18 cellular contexts compared by ENCODE assay signal in genomic region chr3:36909666-36910065, GRCh38. TPM values are rescaled to one million over a fixed set of nuclear protein-coding genes. Genes with fewer than 3 reads are reported as not detected.
DNase-seq lines count a peak whose midpoint lies in the region; ATAC-seq and TF ChIP-seq lines count a peak whose summit lies in the region.
"Had no signal": no experiment of that assay in that cellular context is flagged by ENCODE, and none has a peak within 500 bp of the region (broad histone marks: within the 10 kb centered on the region; RNA-seq: fewer than 3 reads in every experiment).

No MANE protein-coding gene starts in this region.

- intact Hi-C loops in PC-3 (cut with micrococcal nuclease): no loop called here

- H3K27ac ChIP-seq in CD8-positive, alpha-beta memory T cell (ENCODE audit: low read depth, low read length): peak overlapping the region; percentile 81
- H3K27ac ChIP-seq in PC-3 (ENCODE audit: low read length): peak overlapping the region; percentile 53
- H3K27ac ChIP-seq: GM23248 had no signal

- BruUV-seq in PC-3 (replicated peaks; lab: Mats Ljungman, UMichigan): no TSS peak

- no peak overlapping the region for H3K4me3 Mint-ChIP-seq in CD8-positive, alpha-beta memory T cell
- peak overlapping the region in 1 of 2 donors; percentile 95 for H3K4me3 Mint-ChIP-seq in effector memory CD8-positive, alpha-beta T cell
- H3K4me3 Mint-ChIP-seq in natural killer cell treated with Interleukin-12 subunit alpha and Interleukin-12 subunit beta and Interleukin-15 and Interleukin-18, amount 100 ng/mL, for 72 hours: peak overlapping the region; percentile 88

- no peaks in the 10 kb centered on the region for H3K36me3 ChIP-seq in CD8-positive, alpha-beta memory T cell (ENCODE audit: insufficient read depth, low read length)
- H3K36me3 ChIP-seq in PC-3 (ENCODE audit: low read depth, low read length): no peaks in the 10 kb centered on the region

- H3K36me3 Mint-ChIP-seq in CD8-positive, alpha-beta memory T cell: peaks cover 0 to 21% (median 0%) of the 10 kb centered on the region in 3 donors
- peaks cover 13% of the 10 kb centered on the region for H3K36me3 Mint-ChIP-seq in effector memory CD8-positive, alpha-beta T cell (ENCODE audit: insufficient read depth)
- no peaks in the 10 kb centered on the region for H3K36me3 Mint-ChIP-seq in natural killer cell treated with Interleukin-12 subunit alpha and Interleukin-12 subunit beta and Interleukin-15 and Interleukin-18, amount 100 ng/mL, for 72 hours

- H3K4me3 ChIP-seq in CD8-positive, alpha-beta memory T cell (ENCODE audit: low read length): no peak overlapping the region
- no peak overlapping the region for H3K4me3 ChIP-seq in PC-3 (ENCODE audit: low read length)
- H3K4me3 ChIP-seq: GM23248 had no signal

- H3K4me2 ChIP-seq in PC-3 (ENCODE audit: low read length): peak overlapping the region; percentile 87

- no peak for TF ChIP-seq CTCF in PC-3 (conservative IDR thresholded peaks at IDR 0.05; ENCODE audit: low read depth, low read length)

- H3F3A ChIP-seq in PC-3 (ENCODE audit: low read length, unreplicated experiment): no peaks in the 10 kb centered on the region

- H2AFZ ChIP-seq in PC-3 (ENCODE audit: low read length): no peak overlapping the region
- H2AFZ ChIP-seq: GM23248 had no signal

- H3K27ac Mint-ChIP-seq in CD8-positive, alpha-beta memory T cell: peak overlapping the region in 6 of 8 donors; percentile 17 to 98 (median 94)
- peak overlapping the region; percentile 92 to 96 for H3K27ac Mint-ChIP-seq in effector memory CD8-positive, alpha-beta T cell
- H3K27ac Mint-ChIP-seq in natural killer cell treated with Interleukin-12 subunit alpha and Interleukin-12 subunit beta and Interleukin-15 and Interleukin-18, amount 100 ng/mL, for 72 hours: peak overlapping the region; percentile 83 to 91

- peaks cover 50% of the 10 kb centered on the region for H3K4me1 ChIP-seq in CD8-positive, alpha-beta memory T cell (ENCODE audit: insufficient read depth, low read length)
- H3K4me1 ChIP-seq in PC-3 (ENCODE audit: insufficient read depth, low read length): peaks cover 34% of the 10 kb centered on the region

- H3K9ac ChIP-seq in PC-3 (ENCODE audit: low read length): no peak overlapping the region
- H3K9ac ChIP-seq: GM23248 had no signal

- CTCF ChIA-PET in CD8-positive, alpha-beta memory T cell (lab: Charles Lee): interaction anchor here (0.8 to 4.0 kb wide), 3 partner anchors 22 to 49 kb away, joined by 3 to 16 read pairs (median 3); partner anchors contain the start of gene TRANK1
- CTCF ChIA-PET in PC-3 (lab: Charles Lee): interaction anchor here (0.5 to 1.0 kb wide), 2 partner anchors 49 to 1067 kb away, joined by 3 to 7 read pairs; no protein-coding TSS in a partner anchor

- H3K27me3 Mint-ChIP-seq in CD8-positive, alpha-beta memory T cell: peaks cover 0 to 2% of the 10 kb centered on the region in 2 donors
- no peaks in the 10 kb centered on the region for H3K27me3 Mint-ChIP-seq in effector memory CD8-positive, alpha-beta T cell
- no peaks in the 10 kb centered on the region for H3K27me3 Mint-ChIP-seq in natural killer cell treated with Interleukin-12 subunit alpha and Interleukin-12 subunit beta and Interleukin-15 and Interleukin-18, amount 100 ng/mL, for 72 hours

- no peaks in the 10 kb centered on the region for H3K9me2 ChIP-seq in PC-3 (replicated peaks; ENCODE audit: low read length)

- no peaks in the 10 kb centered on the region for H3K9me3 ChIP-seq in CD8-positive, alpha-beta memory T cell (ENCODE audit: low read length)
- no peaks in the 10 kb centered on the region for H3K9me3 ChIP-seq in PC-3 (ENCODE audit: low read length)

- ATAC-seq in PC-3 (peak; percentile 58), GM21825 (IDR thresholded peaks at IDR 0.05; ENCODE audit: unreplicated experiment) (no peak), GM19463 (IDR thresholded peaks at IDR 0.05; ENCODE audit: unreplicated experiment) (no peak)
- no peak for ATAC-seq in effector memory CD8-positive, alpha-beta T cell (replicated peaks)
- ATAC-seq in natural killer cell treated with Interleukin-12 subunit alpha and Interleukin-12 subunit beta and Interleukin-15 and Interleukin-18, amount 100 ng/mL, for 72 hours: no peak
- ATAC-seq: HCT116, HepG2 had no signal

- no peaks in the 10 kb centered on the region for H3K9me3 Mint-ChIP-seq in CD8-positive, alpha-beta memory T cell
- no peaks in the 10 kb centered on the region for H3K9me3 Mint-ChIP-seq in effector memory CD8-positive, alpha-beta T cell
- no peaks in the 10 kb centered on the region for H3K9me3 Mint-ChIP-seq in natural killer cell treated with Interleukin-12 subunit alpha and Interleukin-12 subunit beta and Interleukin-15 and Interleukin-18, amount 100 ng/mL, for 72 hours

- no peaks in the 10 kb centered on the region for H3K79me2 ChIP-seq in PC-3 (ENCODE audit: low read length)

- no peaks in the 10 kb centered on the region for H4K20me1 ChIP-seq in PC-3 (ENCODE audit: low read length)

- DNase-seq in CD8-positive, alpha-beta memory T cell: no peak
- DNase-seq in PC-3: peak; percentile 74
- no peak for DNase-seq in effector memory CD8-positive, alpha-beta T cell
- no peak for DNase-seq in natural killer cell treated with Interleukin-12 subunit alpha and Interleukin-12 subunit beta and Interleukin-15 and Interleukin-18, amount 100 ng/mL, for 72 hours (ENCODE audit: low spot score)
- no peak for DNase-seq in anterior cingulate cortex (lab: John Stamatoyannopoulos, UW)
- DNase-seq in occipital lobe (lab: John Stamatoyannopoulos, UW): no peak
- DNase-seq: ACHN, DMS79, GM23248, NCI-H1105 treated with DMSO at 0.1 percent for 48 hours, NCI-H187, NCI-H446, NCI-H748 treated with DMSO at 0.1 percent for 48 hours, SW 1271 had no signal

- peaks cover 50 to 79% (median 68%) of the 10 kb centered on the region in 3 donors for H3K4me1 Mint-ChIP-seq in CD8-positive, alpha-beta memory T cell
- peaks cover 46 to 57% of the 10 kb centered on the region in 2 donors for H3K4me1 Mint-ChIP-seq in effector memory CD8-positive, alpha-beta T cell (ENCODE audit: low read depth in 2 of 2)
- peaks cover 47 to 55% of the 10 kb centered on the region in 2 donors for H3K4me1 Mint-ChIP-seq in natural killer cell treated with Interleukin-12 subunit alpha and Interleukin-12 subunit beta and Interleukin-15 and Interleukin-18, amount 100 ng/mL, for 72 hours (ENCODE audit: low read depth in 2 of 2)

- POLR2A ChIA-PET in CD8-positive, alpha-beta memory T cell (lab: Charles Lee): interaction anchor here (0.9 to 2.6 kb wide), 2 partner anchors 33 to 35 kb away, joined by 3 to 12 read pairs; partner anchors contain the start of gene TRANK1
- POLR2A ChIA-PET in PC-3 (lab: Charles Lee; ENCODE audit: unreplicated experiment): interaction anchor here (0.5 kb wide), 3 partner anchors 54 to 313 kb away, joined by 3 to 4 read pairs (median 4); no protein-coding TSS in a partner anchor

- H3K27me3 ChIP-seq in CD8-positive, alpha-beta memory T cell (ENCODE audit: insufficient read depth, low read length, poor library complexity, severe bottlenecking): no peaks in the 10 kb centered on the region
- H3K27me3 ChIP-seq in PC-3 (ENCODE audit: low read length): no peaks in the 10 kb centered on the region

RNA-seq across cellular contexts. Expression of gene TRANK1, which starts 35.2 kb away (rescaled TPM):
- 10 to 100 TPM; 12.7 to 16.2 TPM for total RNA-seq in CD8-positive, alpha-beta memory T cell
- polyA plus RNA-seq in CD8-positive, alpha-beta memory T cell: 33.2 TPM
- total RNA-seq in PC-3 (2014; rRNA removed) (0.58 and 2.4 TPM in 2 replicates), occipital lobe (12.6 TPM)
- 10 to 100 TPM; 10.0 to 11.5 TPM for total RNA-seq in natural killer cell treated with Interleukin-12 subunit alpha and Interleukin-12 subunit beta and Interleukin-15 and Interleukin-18, amount 100 ng/mL, for 72 hours
